In genomic region chr17:67443931-67444597, GRCh38 we compare ENCODE assay signal across 12 cellular contexts.
DNase-seq lines count a peak whose midpoint lies in the region; ATAC-seq, FAIRE-seq and TF ChIP-seq lines count a peak whose summit lies in the region.
"Had no signal": no experiment of that assay in that cellular context is flagged by ENCODE, and none has a peak within 500 bp of the region (broad histone marks: within the 10 kb centered on the region; RNA-seq: fewer than 3 reads in every experiment).

No MANE protein-coding gene starts in this region.

- H3K18ac ChIP-seq in H1 (ENCODE audit: extremely low read depth, low read length), result no peak overlapping the region; the same call in 1 of the 2 replicates

- H3K14ac ChIP-seq in H1 (ENCODE audit: insufficient read length), result no peak overlapping the region

- no peak overlapping the region for H2BK5ac ChIP-seq in H1 (ENCODE audit: low read depth, low read length)

- no peak for TF ChIP-seq POLR2A in H1 (IDR thresholded peaks at IDR 0.05; ENCODE audit: control extremely low read depth in 1 of 2, low read depth in 2 of 2, low read length in 2 of 2)
- TF ChIP-seq POLR2A in ovary (IDR thresholded peaks at IDR 0.05), result no peak

- H3K27me3 ChIP-seq in H1 (replicated peaks in 1 of 4; ENCODE audit: control insufficient read depth in 3 of 4, extremely low read depth in 1 of 4, insufficient read depth in 3 of 4, low read length in 3 of 4) (no peaks in the 10 kb centered on the region), ovary (no peaks in the 10 kb centered on the region)

- H2BK15ac ChIP-seq in H1 (ENCODE audit: low read length), result no peak overlapping the region

- no peak overlapping the region for H3K4me2 ChIP-seq in H1 (ENCODE audit: insufficient read depth in 1 of 2, low read depth in 2 of 2, low read length in 2 of 2)

- H3K4me3 ChIP-seq in HFF-Myc (replicated peaks; ENCODE audit: low read depth, low read length), result peak overlapping the region; percentile 24; the same call in 1 of the 2 replicates
- no peak overlapping the region for H3K4me3 ChIP-seq in H1 (ENCODE audit: extremely low read depth in 1 of 4, insufficient read depth in 2 of 4, low read depth in 3 of 4, low read length in 4 of 4)
- no peak overlapping the region for H3K4me3 ChIP-seq in ovary

- POLR2A ChIA-PET in H1 (lab: Charles Lee; ENCODE audit: partially characterized antibody), result no interaction called here

- no peak overlapping the region for H4K91ac ChIP-seq in H1 (replicated peaks; ENCODE audit: insufficient read length, low read length)

- H3K4me1 ChIP-seq in H1 (replicated peaks in 1 of 4; ENCODE audit: control insufficient read depth in 3 of 4, insufficient read depth in 4 of 4, low read length in 3 of 4) (peaks cover 3 to 22% (median 4%) of the 10 kb centered on the region in 4 experiments; a peak in 5 of 7 replicates), ovary (ENCODE audit: insufficient read depth) (no peaks in the 10 kb centered on the region)

- TF ChIP-seq EP300 in H1 (IDR thresholded peaks at IDR 0.05; ENCODE audit: borderline replicate concordance in 1 of 2, low read depth in 2 of 2, low read length in 2 of 2), result no peak
- TF ChIP-seq EP300 in ovary (IDR thresholded peaks at IDR 0.05), result no peak

- no peak for TF ChIP-seq RAD21 in H1 (IDR thresholded peaks at IDR 0.05 in 1 of 2, conservative IDR thresholded peaks at IDR 0.05 in 1 of 2; ENCODE audit: low read depth in 2 of 2, low read length in 2 of 2)

- no peak overlapping the region for H2BK120ac ChIP-seq in H1 (replicated peaks; ENCODE audit: low read depth, low read length)

- H3K4ac ChIP-seq in H1 (replicated peaks; ENCODE audit: insufficient read length, low read depth, low read length), result no peak overlapping the region

- H2AFZ ChIP-seq in H1 (ENCODE audit: low read length), result no peak overlapping the region

- no peaks in the 10 kb centered on the region for H4K20me1 ChIP-seq in H1 (replicated peaks in 1 of 2; ENCODE audit: control insufficient read depth in 1 of 2, insufficient read depth in 2 of 2, low read length in 2 of 2)

- H3K9ac ChIP-seq in H1 (replicated peaks in 1 of 4; ENCODE audit: extremely low read depth in 1 of 4, low read depth in 3 of 4, low read length in 3 of 4), result no peak overlapping the region

- H3K36me3 ChIP-seq in H1 (ENCODE audit: control insufficient read depth in 2 of 4, insufficient read depth in 4 of 4, low read length in 3 of 4), result no peaks in the 10 kb centered on the region
- no peaks in the 10 kb centered on the region for H3K36me3 ChIP-seq in ovary

- no peak overlapping the region for H2BK12ac ChIP-seq in H1 (ENCODE audit: low read depth, low read length)

- intact Hi-C loops in ovary (cut with DNase I), result no loop called here

- no peak overlapping the region for H3K56ac ChIP-seq in H1 (replicated peaks; ENCODE audit: insufficient read length, low read depth, low read length)

- H4K8ac ChIP-seq in H1 (ENCODE audit: extremely low read depth, insufficient read depth, low read length), result no peak overlapping the region

- H3K79me2 ChIP-seq in H1 (ENCODE audit: control insufficient read depth in 1 of 2, insufficient read depth in 2 of 2, low read length in 2 of 2), result peaks cover 0 to 69% of the 10 kb centered on the region in 2 experiments; a peak in 2 of 4 replicates

- CTCF ChIA-PET in H1 (lab: Charles Lee; ENCODE audit: partially characterized antibody), result interaction anchor here (2.2 kb wide), 1 partner anchor 57 kb away, joined by 5 read pairs; no protein-coding TSS in a partner anchor

- no peaks in the 10 kb centered on the region for H3K9me3 ChIP-seq in H1 (ENCODE audit: insufficient read depth in 2 of 2, low read depth in 1 of 2, low read length in 1 of 2)
- no peaks in the 10 kb centered on the region for H3K9me3 ChIP-seq in ovary

- TF ChIP-seq CTCF in HFF-Myc (IDR thresholded peaks at IDR 0.05; ENCODE audit: low read depth, low read length, missing control alignments), result no peak
- no peak for TF ChIP-seq CTCF in H1 (IDR thresholded peaks at IDR 0.05; ENCODE audit: control extremely low read depth in 1 of 3, insufficient read depth in 1 of 3, low read depth in 1 of 3, low read length in 3 of 3)
- TF ChIP-seq CTCF in ovary (IDR thresholded peaks at IDR 0.05), result no peak

- no peak overlapping the region for H4K5ac ChIP-seq in H1 (ENCODE audit: insufficient read length, low read depth, low read length)

- FAIRE-seq in H1 (lab: Jason Lieb, UNC), result no peak
- FAIRE-seq: D721Med had no signal

- WGBS in H1 (ENCODE audit: extremely low coverage in 1 of 2, insufficient coverage in 1 of 2, insufficient read length in 1 of 2, insufficient replicate concordance in 2 of 2, low coverage in 1 of 2, low lambda C conversion rate in 2 of 2, missing lambda C conversion rate in 1 of 2), 2 experiments, result 91% methylated on average over 6 of the region's 6 CpGs; no CpG with 5 or more reads in 1 of the 2 experiments
- 45 to 69% (median 64%) methylated on average over 6 of the region's 6 CpGs for WGBS in ovary, 3 donors

- no peak overlapping the region for H3K27ac ChIP-seq in H1 (ENCODE audit: low read depth, low read length)
- no peak overlapping the region for H3K27ac ChIP-seq in ovary

- ATAC-seq in GM18502 (IDR thresholded peaks at IDR 0.05; ENCODE audit: poor library complexity, unreplicated experiment), result no peak
- ATAC-seq: HCT116 had no signal

- no peak overlapping the region for H3K23ac ChIP-seq in H1 (ENCODE audit: insufficient read length)

- peak overlapping the region; percentile 61; the same call in 1 of the 2 replicates for H2BK20ac ChIP-seq in H1 (ENCODE audit: low read length)

- no peaks in the 10 kb centered on the region for H3K23me2 ChIP-seq in H1 (ENCODE audit: low read depth, low read length)

- H3K79me1 ChIP-seq in H1 (ENCODE audit: low read depth, low read length), result peaks cover 4% of the 10 kb centered on the region

- peak overlapping the region; percentile 40; the same call in 1 of the 2 replicates for H2AK5ac ChIP-seq in H1 (ENCODE audit: low read depth, low read length)

- DNase-seq in A172 (ENCODE audit: low spot score) (peak; percentile 77), HFF-Myc (ENCODE audit: extremely low read depth, low read depth) (peak; percentile 83), H1 (ENCODE audit: low read depth in 1 of 2, low spot score in 2 of 2) (no peak), lung microvascular endothelial cell (ENCODE audit: low read depth in 2 of 2) (peak; percentile 71 to 94), NCI-H1436 (lab: John Stamatoyannopoulos, UW) (no peak), LoVo (ENCODE audit: low spot score) (no peak), ovary (no peak)
- DNase-seq: mesendoderm, NCI-H187 had no signal

TF ChIP-seq in H1, 55 proteins besides CTCF, POLR2A, EP300 and RAD21:
- no peak for TF ChIP-seq SIN3A (conservative IDR thresholded peaks at IDR 0.05 in 1 of 2, IDR thresholded peaks at IDR 0.05 in 1 of 2; ENCODE audit: low read depth in 1 of 2, low read length in 2 of 2)
- no peak for TF ChIP-seq NRF1 (IDR thresholded peaks at IDR 0.05; ENCODE audit: low read depth, low read length)
- no peak for TF ChIP-seq ASH2L (IDR thresholded peaks at IDR 0.05; ENCODE audit: low read length)
- TF ChIP-seq E2F6 (IDR thresholded peaks at IDR 0.05), result no peak
- no peak for TF ChIP-seq SAP30 (IDR thresholded peaks at IDR 0.05; ENCODE audit: insufficient read depth, insufficient replicate concordance, low read length)
- TF ChIP-seq RBBP5 (IDR thresholded peaks at IDR 0.05; ENCODE audit: borderline replicate concordance, low read depth, low read length), result no peak
- no peak for TF ChIP-seq TAF7 (optimal IDR thresholded peaks at IDR 0.05; ENCODE audit: borderline replicate concordance, low read depth, low read length)
- TF ChIP-seq SRF (IDR thresholded peaks at IDR 0.05; ENCODE audit: low read depth, low read length), result no peak
- TF ChIP-seq FOSL1 (IDR thresholded peaks at IDR 0.05; ENCODE audit: insufficient read depth, low read depth, low read length), result no peak
- TF ChIP-seq KDM5A (IDR thresholded peaks at IDR 0.05; ENCODE audit: low read length), result no peak
- no peak for TF ChIP-seq GABPA (IDR thresholded peaks at IDR 0.05; ENCODE audit: borderline replicate concordance, insufficient read depth, low read length)
- no peak for TF ChIP-seq TBP (IDR thresholded peaks at IDR 0.05; ENCODE audit: low read depth, low read length)
- TF ChIP-seq CTBP2 (IDR thresholded peaks at IDR 0.05; ENCODE audit: borderline replicate concordance, insufficient read depth, insufficient read length, low read length), result no peak

Comparison
In these comparisons a context has a peak if more than half of its experiments do, and no peak if none do; other contexts are left out.
1. DNase-seq: peak in A172 (single experiment), HFF-Myc (single experiment) and lung microvascular endothelial cell (2 of 2); none in H1 (0 of 2), NCI-H1436 (single experiment), LoVo (single experiment) and ovary (0 of 5).